Comparison of ENCODE assay signal across 8 cellular contexts in the genomic region with DNA sequence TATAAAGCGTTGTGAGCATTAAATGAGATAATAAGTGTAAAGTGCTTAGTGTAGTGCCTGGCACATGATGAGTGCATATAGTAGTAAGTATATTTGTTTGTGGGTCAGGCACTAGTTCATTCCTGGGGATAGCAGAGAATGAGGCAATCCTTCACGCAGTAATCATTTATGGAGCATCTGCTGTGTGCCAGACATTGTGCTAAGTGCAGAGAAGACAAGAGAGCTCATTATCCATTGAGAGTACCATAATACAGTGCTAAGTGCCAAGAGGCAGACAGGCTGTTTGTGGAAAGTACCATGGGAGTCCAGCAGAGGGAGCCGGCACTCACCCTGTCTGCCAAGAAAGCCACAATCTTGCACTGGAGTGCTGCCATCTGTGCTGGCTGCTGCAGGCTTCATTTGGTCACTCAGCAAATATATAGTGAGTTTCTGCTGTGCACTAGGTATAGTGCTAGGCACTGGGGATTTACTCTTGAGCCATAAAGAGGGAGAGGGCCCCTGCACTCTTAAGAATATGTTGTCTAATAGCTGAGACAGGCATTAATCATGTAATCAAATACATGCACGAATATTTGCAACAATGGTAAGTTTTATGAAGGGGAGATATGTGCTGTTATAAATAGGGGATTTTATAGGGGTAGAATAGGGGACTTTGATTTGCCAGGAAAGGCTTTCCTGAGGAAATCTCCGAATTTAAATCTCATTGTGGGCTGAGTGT. TPM values are rescaled to one million over a fixed set of nuclear protein-coding genes. Genes with fewer than 3 reads are reported as not detected.
DNase-seq lines count a peak whose midpoint lies in the region; ATAC-seq and TF ChIP-seq lines count a peak whose summit lies in the region.

No MANE protein-coding gene starts in this region.

- peaks cover 0 to 22% (median 15%) of the 10 kb centered on the region in 5 donors for H3K36me3 Mint-ChIP-seq in naive thymus-derived CD4-positive, alpha-beta T cell

- DNase-seq in GM03348 (ENCODE audit: low spot score) (peak; percentile 91), OCI-LY7 (ENCODE audit: low spot score) (peak; percentile 73), activated T-cell treated with anti-CD3 and anti-CD28 coated beads for 24 hours (ENCODE audit: low read depth) (peak; percentile 55), epithelial cell of esophagus (ENCODE audit: low read depth) (peak; percentile 79)
- DNase-seq in naive thymus-derived CD4-positive, alpha-beta T cell: peak; percentile 31 to 71 (median 60)
- DNase-seq in stimulated activated CD8-positive, alpha-beta memory T cell treated with anti-CD3 and anti-CD28 coated beads, Interleukin-7, amount 100 ng/mL, for 48 hours (ENCODE audit: extremely low read depth in 1 of 2, low read depth in 1 of 2): peak; percentile 25 to 43

- intact Hi-C loops in OCI-LY7 (cut with micrococcal nuclease; ENCODE audit: unreplicated experiment): loop anchor here (5.0 kb wide), 1 partner anchor 335 kb away; a partner anchor contains a TSS
- intact Hi-C loops in naive thymus-derived CD4-positive, alpha-beta T cell (cut with micrococcal nuclease): loop anchor here (1.0 kb wide), 3 partner anchors 13 to 184 kb away; a partner anchor contains a TSS

- H3K9me3 ChIP-seq in OCI-LY7 (ENCODE audit: low read length): no peaks in the 10 kb centered on the region
- no peaks in the 10 kb centered on the region for H3K9me3 ChIP-seq in naive thymus-derived CD4-positive, alpha-beta T cell (ENCODE audit: control insufficient read depth in 2 of 3, low read length in 3 of 3)

- TF ChIP-seq CTCF in OCI-LY7 (conservative IDR thresholded peaks at IDR 0.05; ENCODE audit: low read length) (peak; percentile 92), epithelial cell of esophagus (IDR thresholded peaks at IDR 0.05; ENCODE audit: insufficient read depth, low read depth, low read length, missing control alignments) (peak; percentile 96)

- BruUV-seq in OCI-LY7 (replicated peaks; lab: Mats Ljungman, UMichigan): no TSS peak

- H3K27ac Mint-ChIP-seq in naive thymus-derived CD4-positive, alpha-beta T cell: peak overlapping the region in 8 of 9 donors; percentile 36 to 94 (median 66)

- peaks cover 38% of the 10 kb centered on the region for H4K20me1 ChIP-seq in OCI-LY7 (ENCODE audit: insufficient read depth, low read length)

- H3K27me3 Mint-ChIP-seq in naive thymus-derived CD4-positive, alpha-beta T cell: no peaks in the 10 kb centered on the region

- no peaks in the 10 kb centered on the region for H3K27me3 ChIP-seq in naive thymus-derived CD4-positive, alpha-beta T cell (ENCODE audit: control insufficient read depth in 2 of 2, insufficient read depth in 2 of 2, low read length in 2 of 2)

- H3K36me3 ChIP-seq in OCI-LY7 (ENCODE audit: insufficient read depth, low read length): peaks cover 87% of the 10 kb centered on the region
- H3K36me3 ChIP-seq in naive thymus-derived CD4-positive, alpha-beta T cell (ENCODE audit: control insufficient read depth in 2 of 3, insufficient read depth in 3 of 3, low read length in 3 of 3): peaks cover 0 to 28% (median 0%) of the 10 kb centered on the region in 3 experiments

- H3K79me2 ChIP-seq in OCI-LY7 (ENCODE audit: insufficient read depth, low read depth, low read length): peaks cover 81% of the 10 kb centered on the region

- H3K4me1 ChIP-seq in OCI-LY7 (ENCODE audit: insufficient read depth, low read length, poor library complexity, severe bottlenecking): peaks cover 28% of the 10 kb centered on the region
- peaks cover 36 to 46% of the 10 kb centered on the region in 2 donors for H3K4me1 ChIP-seq in naive thymus-derived CD4-positive, alpha-beta T cell (ENCODE audit: control insufficient read depth in 2 of 2, insufficient read depth in 2 of 2, low read length in 2 of 2)

- no peak overlapping the region for H2AFZ ChIP-seq in OCI-LY7 (ENCODE audit: low read length)

- peak overlapping the region in 3 of 10 donors; percentile 7 to 44 (median 13) for H3K4me3 Mint-ChIP-seq in naive thymus-derived CD4-positive, alpha-beta T cell

- no peaks in the 10 kb centered on the region for H3K9me2 ChIP-seq in OCI-LY7 (ENCODE audit: insufficient read depth, low read length)

- no peak for TF ChIP-seq EP300 in Ishikawa (IDR thresholded peaks at IDR 0.05; ENCODE audit: borderline replicate concordance)

- H3K4me3 ChIP-seq in OCI-LY7 (ENCODE audit: low read depth, low read length, poor library complexity, severe bottlenecking) (no peak overlapping the region), epithelial cell of esophagus (ENCODE audit: low read length) (no peak overlapping the region)
- no peak overlapping the region for H3K4me3 ChIP-seq in naive thymus-derived CD4-positive, alpha-beta T cell (ENCODE audit: low read length)

- TF ChIP-seq RAD21 in Ishikawa (IDR thresholded peaks at IDR 0.05; ENCODE audit: low read depth): 0 out of 2 replicates have a peak, but pooled peaks have one; percentile 11

- peaks cover 64 to 84% (median 80%) of the 10 kb centered on the region in 7 donors for H3K4me1 Mint-ChIP-seq in naive thymus-derived CD4-positive, alpha-beta T cell

- H3K9me3 Mint-ChIP-seq in naive thymus-derived CD4-positive, alpha-beta T cell: peaks cover 0 to 2% (median 0%) of the 10 kb centered on the region in 11 donors

- peak; percentile 89 for ATAC-seq in naive thymus-derived CD4-positive, alpha-beta T cell
- ATAC-seq in HG02885 (IDR thresholded peaks at IDR 0.05; ENCODE audit: poor library complexity, unreplicated experiment): no peak

- CTCF ChIA-PET in OCI-LY7 (lab: Charles Lee; ENCODE audit: unreplicated experiment): interaction anchor here (0.7 to 1.1 kb wide), 4 partner anchors 9 to 33 kb away, joined by 3 read pairs; no protein-coding TSS in a partner anchor
- CTCF ChIA-PET in naive thymus-derived CD4-positive, alpha-beta T cell (lab: Charles Lee): interaction anchor here (1.0 to 9.3 kb wide), 7 partner anchors 9 to 350 kb away, joined by 3 to 53 read pairs (median 7); a partner anchor contains a TSS

- no peak overlapping the region for H3K4me2 ChIP-seq in OCI-LY7 (ENCODE audit: low read length)

- H3K27ac ChIP-seq in OCI-LY7 (ENCODE audit: low read depth, low read length, poor library complexity, severe bottlenecking): no peak overlapping the region
- no peak overlapping the region for H3K27ac ChIP-seq in naive thymus-derived CD4-positive, alpha-beta T cell (ENCODE audit: low read depth, low read length)

- POLR2A ChIA-PET in OCI-LY7 (lab: Charles Lee): no interaction called here
- POLR2A ChIA-PET in naive thymus-derived CD4-positive, alpha-beta T cell (lab: Charles Lee): interaction anchor here (0.6 to 4.9 kb wide), 6 partner anchors 11 to 617 kb away, joined by 3 to 46 read pairs (median 4); a partner anchor contains a TSS

TF ChIP-seq in Ishikawa, 13 proteins besides CTCF, POLR2A, EP300 and RAD21:
- TF ChIP-seq NFIC (IDR thresholded peaks at IDR 0.05) (peak; percentile 52), TCF12 (IDR thresholded peaks at IDR 0.05; ENCODE audit: low read depth) (no peak)

RNA-seq across cellular contexts. Expression of a gene that starts 12.9 kb away (rescaled TPM):
- 1.3 and 2.7 TPM in 2 replicates for total RNA-seq in OCI-LY7 (2014; rRNA removed; shearing (Covaris generic))
- 3.9 and 5.7 TPM in 2 replicates for total RNA-seq in OCI-LY7 (2022)
- 1 to 10 TPM; 1.2 to 1.9 (median 1.6) TPM for total RNA-seq in naive thymus-derived CD4-positive, alpha-beta T cell
- 1 to 10 TPM in 1 of 2 donors, under 1 TPM in 1; 0.59 to 1.7 TPM for polyA plus RNA-seq in naive thymus-derived CD4-positive, alpha-beta T cell

RNA-seq across cellular contexts. Expression of a gene that starts 13.2 kb away (rescaled TPM):
- 89.5 and 110 TPM in 2 replicates for total RNA-seq in OCI-LY7 (2014; rRNA removed; shearing (Covaris generic))
- total RNA-seq in OCI-LY7 (2022): 130 and 138 TPM in 2 replicates
- 100 to 1,000 TPM in 4 of 5 experiments, 10 to 100 TPM in 1; 88.7 to 222 (median 108) TPM for total RNA-seq in naive thymus-derived CD4-positive, alpha-beta T cell
- 100 to 1,000 TPM; 241 to 281 TPM for polyA plus RNA-seq in naive thymus-derived CD4-positive, alpha-beta T cell

Comparison
In these comparisons a context has a peak if more than half of its experiments do, and no peak if none do; other contexts are left out.
1. DNase-seq: peak in every context shown above with its lines; median percentile 91 in GM03348; 79 in epithelial cell of esophagus; 73 in OCI-LY7; 60 in naive thymus-derived CD4-positive, alpha-beta T cell; 55 in activated T-cell treated with anti-CD3 and anti-CD28 coated beads for 24 hours; 34 in stimulated activated CD8-positive, alpha-beta memory T cell treated with anti-CD3 and anti-CD28 coated beads, Interleukin-7, amount 100 ng/mL, for 48 hours.